In the genomic region with DNA sequence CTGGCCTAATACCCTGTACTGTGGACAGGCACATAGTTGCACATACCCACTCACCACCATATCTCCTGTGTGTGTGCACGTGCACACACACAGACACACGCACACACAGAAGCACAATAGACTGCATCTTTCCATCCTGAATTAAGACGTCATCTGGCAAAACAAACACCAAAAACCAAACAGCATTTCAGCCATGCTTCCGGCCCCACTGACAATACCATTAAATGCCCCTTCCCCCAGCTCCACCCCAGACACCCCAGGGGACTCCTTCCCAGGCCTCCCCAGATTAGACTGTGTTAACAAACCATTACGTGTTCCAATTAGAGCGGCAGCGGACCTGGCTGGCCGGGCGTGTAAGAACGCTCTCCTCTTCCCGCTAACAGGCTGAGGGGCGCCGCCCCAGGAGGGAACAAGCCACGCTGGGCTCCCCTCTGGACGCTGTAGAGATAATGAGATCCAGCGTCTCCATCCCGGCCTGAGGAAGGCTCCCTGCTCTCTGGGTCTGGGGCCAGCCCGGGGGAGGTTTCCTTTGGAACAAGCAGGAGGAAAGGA, we compare ENCODE assay signal across 1 cellular context.
TF ChIP-seq lines count a peak whose summit lies in the region.

No MANE protein-coding gene starts in this region.

TF ChIP-seq in HepG2, 621 proteins besides CTCF, POLR2A, EP300 and RAD21 (continued from another document):
- TF ChIP-seq, protein P1, sequence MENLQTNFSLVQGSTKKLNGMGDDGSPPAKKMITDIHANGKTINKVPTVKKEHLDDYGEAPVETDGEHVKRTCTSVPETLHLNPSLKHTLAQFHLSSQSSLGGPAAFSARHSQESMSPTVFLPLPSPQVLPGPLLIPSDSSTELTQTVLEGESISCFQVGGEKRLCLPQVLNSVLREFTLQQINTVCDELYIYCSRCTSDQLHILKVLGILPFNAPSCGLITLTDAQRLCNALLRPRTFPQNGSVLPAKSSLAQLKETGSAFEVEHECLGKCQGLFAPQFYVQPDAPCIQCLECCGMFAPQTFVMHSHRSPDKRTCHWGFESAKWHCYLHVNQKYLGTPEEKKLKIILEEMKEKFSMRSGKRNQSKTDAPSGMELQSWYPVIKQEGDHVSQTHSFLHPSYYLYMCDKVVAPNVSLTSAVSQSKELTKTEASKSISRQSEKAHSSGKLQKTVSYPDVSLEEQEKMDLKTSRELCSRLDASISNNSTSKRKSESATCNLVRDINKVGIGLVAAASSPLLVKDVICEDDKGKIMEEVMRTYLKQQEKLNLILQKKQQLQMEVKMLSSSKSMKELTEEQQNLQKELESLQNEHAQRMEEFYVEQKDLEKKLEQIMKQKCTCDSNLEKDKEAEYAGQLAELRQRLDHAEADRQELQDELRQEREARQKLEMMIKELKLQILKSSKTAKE (CRISPR knock-in tag; IDR thresholded peaks at IDR 0.05; ENCODE audit: borderline replicate concordance), result no peak
- TF ChIP-seq ZFX (CRISPR knock-in tag; IDR thresholded peaks at IDR 0.05; ENCODE audit: low read depth) (no peak), ZNF33A (CRISPR knock-in tag; IDR thresholded peaks at IDR 0.05; ENCODE audit: borderline replicate concordance) (no peak), MIXL1 (CRISPR knock-in tag; IDR thresholded peaks at IDR 0.05) (no peak), ZNF382 (CRISPR knock-in tag; IDR thresholded peaks at IDR 0.05; ENCODE audit: borderline replicate concordance) (no peak), ZNF317 (CRISPR knock-in tag; IDR thresholded peaks at IDR 0.05) (no peak)
- TF ChIP-seq, protein P2, sequence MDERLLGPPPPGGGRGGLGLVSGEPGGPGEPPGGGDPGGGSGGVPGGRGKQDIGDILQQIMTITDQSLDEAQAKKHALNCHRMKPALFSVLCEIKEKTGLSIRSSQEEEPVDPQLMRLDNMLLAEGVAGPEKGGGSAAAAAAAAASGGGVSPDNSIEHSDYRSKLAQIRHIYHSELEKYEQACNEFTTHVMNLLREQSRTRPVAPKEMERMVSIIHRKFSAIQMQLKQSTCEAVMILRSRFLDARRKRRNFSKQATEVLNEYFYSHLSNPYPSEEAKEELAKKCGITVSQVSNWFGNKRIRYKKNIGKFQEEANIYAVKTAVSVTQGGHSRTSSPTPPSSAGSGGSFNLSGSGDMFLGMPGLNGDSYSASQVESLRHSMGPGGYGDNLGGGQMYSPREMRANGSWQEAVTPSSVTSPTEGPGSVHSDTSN (CRISPR knock-in tag; IDR thresholded peaks at IDR 0.05), result no peak
- TF ChIP-seq, protein P3, sequence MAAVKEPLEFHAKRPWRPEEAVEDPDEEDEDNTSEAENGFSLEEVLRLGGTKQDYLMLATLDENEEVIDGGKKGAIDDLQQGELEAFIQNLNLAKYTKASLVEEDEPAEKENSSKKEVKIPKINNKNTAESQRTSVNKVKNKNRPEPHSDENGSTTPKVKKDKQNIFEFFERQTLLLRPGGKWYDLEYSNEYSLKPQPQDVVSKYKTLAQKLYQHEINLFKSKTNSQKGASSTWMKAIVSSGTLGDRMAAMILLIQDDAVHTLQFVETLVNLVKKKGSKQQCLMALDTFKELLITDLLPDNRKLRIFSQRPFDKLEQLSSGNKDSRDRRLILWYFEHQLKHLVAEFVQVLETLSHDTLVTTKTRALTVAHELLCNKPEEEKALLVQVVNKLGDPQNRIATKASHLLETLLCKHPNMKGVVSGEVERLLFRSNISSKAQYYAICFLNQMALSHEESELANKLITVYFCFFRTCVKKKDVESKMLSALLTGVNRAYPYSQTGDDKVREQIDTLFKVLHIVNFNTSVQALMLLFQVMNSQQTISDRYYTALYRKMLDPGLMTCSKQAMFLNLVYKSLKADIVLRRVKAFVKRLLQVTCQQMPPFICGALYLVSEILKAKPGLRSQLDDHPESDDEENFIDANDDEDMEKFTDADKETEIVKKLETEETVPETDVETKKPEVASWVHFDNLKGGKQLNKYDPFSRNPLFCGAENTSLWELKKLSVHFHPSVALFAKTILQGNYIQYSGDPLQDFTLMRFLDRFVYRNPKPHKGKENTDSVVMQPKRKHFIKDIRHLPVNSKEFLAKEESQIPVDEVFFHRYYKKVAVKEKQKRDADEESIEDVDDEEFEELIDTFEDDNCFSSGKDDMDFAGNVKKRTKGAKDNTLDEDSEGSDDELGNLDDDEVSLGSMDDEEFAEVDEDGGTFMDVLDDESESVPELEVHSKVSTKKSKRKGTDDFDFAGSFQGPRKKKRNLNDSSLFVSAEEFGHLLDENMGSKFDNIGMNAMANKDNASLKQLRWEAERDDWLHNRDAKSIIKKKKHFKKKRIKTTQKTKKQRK (IDR thresholded peaks at IDR 0.05; ENCODE audit: low read length), result no peak
- TF ChIP-seq, protein P4, sequence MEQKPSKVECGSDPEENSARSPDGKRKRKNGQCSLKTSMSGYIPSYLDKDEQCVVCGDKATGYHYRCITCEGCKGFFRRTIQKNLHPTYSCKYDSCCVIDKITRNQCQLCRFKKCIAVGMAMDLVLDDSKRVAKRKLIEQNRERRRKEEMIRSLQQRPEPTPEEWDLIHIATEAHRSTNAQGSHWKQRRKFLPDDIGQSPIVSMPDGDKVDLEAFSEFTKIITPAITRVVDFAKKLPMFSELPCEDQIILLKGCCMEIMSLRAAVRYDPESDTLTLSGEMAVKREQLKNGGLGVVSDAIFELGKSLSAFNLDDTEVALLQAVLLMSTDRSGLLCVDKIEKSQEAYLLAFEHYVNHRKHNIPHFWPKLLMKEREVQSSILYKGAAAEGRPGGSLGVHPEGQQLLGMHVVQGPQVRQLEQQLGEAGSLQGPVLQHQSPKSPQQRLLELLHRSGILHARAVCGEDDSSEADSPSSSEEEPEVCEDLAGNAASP (CRISPR knock-in tag; IDR thresholded peaks at IDR 0.05; ENCODE audit: borderline replicate concordance), result no peak
- TF ChIP-seq, protein P5, sequence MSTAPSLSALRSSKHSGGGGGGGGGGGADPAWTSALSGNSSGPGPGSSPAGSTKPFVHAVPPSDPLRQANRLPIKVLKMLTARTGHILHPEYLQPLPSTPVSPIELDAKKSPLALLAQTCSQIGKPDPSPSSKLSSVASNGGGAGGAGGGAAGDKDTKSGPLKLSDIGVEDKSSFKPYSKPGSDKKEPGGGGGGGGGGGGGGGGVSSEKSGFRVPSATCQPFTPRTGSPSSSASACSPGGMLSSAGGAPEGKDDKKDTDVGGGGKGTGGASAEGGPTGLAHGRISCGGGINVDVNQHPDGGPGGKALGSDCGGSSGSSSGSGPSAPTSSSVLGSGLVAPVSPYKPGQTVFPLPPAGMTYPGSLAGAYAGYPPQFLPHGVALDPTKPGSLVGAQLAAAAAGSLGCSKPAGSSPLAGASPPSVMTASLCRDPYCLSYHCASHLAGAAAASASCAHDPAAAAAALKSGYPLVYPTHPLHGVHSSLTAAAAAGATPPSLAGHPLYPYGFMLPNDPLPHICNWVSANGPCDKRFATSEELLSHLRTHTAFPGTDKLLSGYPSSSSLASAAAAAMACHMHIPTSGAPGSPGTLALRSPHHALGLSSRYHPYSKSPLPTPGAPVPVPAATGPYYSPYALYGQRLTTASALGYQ (CRISPR knock-in tag; IDR thresholded peaks at IDR 0.05), result no peak
TF ChIP-seq in HepG2: peak in this region for 0.
